ENCODE assay signal across 25 cellular contexts in the genomic region with DNA sequence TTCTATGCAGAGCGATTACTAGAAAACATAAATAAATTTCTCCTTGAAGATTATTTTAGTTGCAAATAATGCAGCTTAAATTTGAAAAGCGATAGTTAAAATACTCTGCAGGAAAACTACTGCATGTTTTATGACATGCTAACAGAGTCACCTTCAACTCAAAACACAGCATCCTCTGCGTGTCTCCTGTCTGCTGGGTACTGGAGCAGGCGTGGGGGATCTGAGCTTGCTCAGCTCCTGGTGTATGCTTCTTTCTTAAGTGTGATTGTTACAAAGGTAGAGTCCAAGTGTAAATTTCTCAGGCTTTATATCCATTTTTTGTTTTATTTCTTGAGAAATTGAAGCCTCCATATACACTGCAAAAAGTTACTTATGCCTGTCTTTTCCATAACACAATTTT.
"Had no signal": no experiment of that assay in that cellular context is flagged by ENCODE, and none has a peak within 500 bp of the region (broad histone marks: within the 10 kb centered on the region; RNA-seq: fewer than 3 reads in every experiment).

No MANE protein-coding gene starts in this region.

- H3K4me3 Mint-ChIP-seq: activated CD4-positive, alpha-beta memory T cell treated with anti-CD3 and anti-CD28 coated beads, Interleukin-2, amount 10 ng/mL, durations not matched to agents 7 days and 5 days; activated CD4-positive, alpha-beta T cell treated with anti-CD3 and anti-CD28 coated beads for 36 hours; activated naive CD4-positive, alpha-beta T cell treated with anti-CD3 and anti-CD28 coated beads, Interleukin-2, amount 10 ng/mL, durations not matched to agents 7 days and 5 days; activated naive CD8-positive, alpha-beta T cell treated with anti-CD3 and anti-CD28 coated beads for 36 hours; activated T-cell treated with anti-CD3 and anti-CD28 coated beads, Interleukin-2, amount 50 U/mL, for 72 hours; T-cell had no signal

- H3K27ac ChIP-seq: SK-N-MC had no signal

- H3K4me3 ChIP-seq: MG63, SK-N-MC had no signal

- H3K9me3 Mint-ChIP-seq: activated CD4-positive, alpha-beta memory T cell treated with anti-CD3 and anti-CD28 coated beads, Interleukin-2, amount 10 ng/mL, durations not matched to agents 7 days and 5 days; T-cell had no signal

- H3K27me3 Mint-ChIP-seq: activated CD4-positive, alpha-beta T cell treated with anti-CD3 and anti-CD28 coated beads for 36 hours; activated naive CD4-positive, alpha-beta T cell treated with anti-CD3 and anti-CD28 coated beads, Interleukin-2, amount 10 ng/mL, durations not matched to agents 7 days and 5 days; activated naive CD8-positive, alpha-beta T cell treated with anti-CD3 and anti-CD28 coated beads for 36 hours; T-cell had no signal

- H3K27me3 ChIP-seq: MG63 had no signal

- H3K9me3 ChIP-seq: MG63 had no signal

- ATAC-seq: activated CD4-positive, alpha-beta T cell treated with anti-CD3 and anti-CD28 coated beads for 36 hours; activated T-cell treated with anti-CD3 and anti-CD28 coated beads, Interleukin-2, amount 50 U/mL, for 72 hours; Panc1; Right ventricle myocardium inferior; T-cell had no signal

- H3K36me3 ChIP-seq: MG63 had no signal

- DNase-seq: activated CD4-positive, alpha-beta memory T cell treated with anti-CD3 and anti-CD28 coated beads, Interleukin-2, amount 10 ng/mL, durations not matched to agents 7 days and 5 days; activated CD4-positive, alpha-beta T cell treated with anti-CD3 and anti-CD28 coated beads for 36 hours; activated CD4-positive, alpha-beta T cell treated with anti-CD3 and anti-CD28 coated beads, Interleukin-2, amount 50 U/mL, for 1 hour; activated CD4-positive, CD25-positive, alpha-beta regulatory T cell; activated gamma-delta T cell treated with Interleukin-2 at 50 U/mL for 16 hours; activated naive CD4-positive, alpha-beta T cell treated with anti-CD3 and anti-CD28 coated beads, Interleukin-2, amount 10 ng/mL, durations not matched to agents 7 days and 5 days; activated naive CD8-positive, alpha-beta T cell treated with anti-CD3 and anti-CD28 coated beads for 36 hours; activated T-cell treated with anti-CD3 and anti-CD28 coated beads, Interleukin-2, amount 50 U/mL, for 72 hours; central memory CD4-positive, alpha-beta T cell; MV-4-11; NCI-H1092 treated with DMSO at 0.1 percent for 48 hours; NCI-H1417 treated with DMSO at 0.1 percent for 48 hours; NCI-H1694; NCI-H2029; NCI-H2107; NCI-H510A treated with DMSO at 0.1 percent for 48 hours; RPMI8226; T-cell; T-helper 2 cell; T1000 had no signal

- H3K27ac Mint-ChIP-seq: activated CD4-positive, alpha-beta memory T cell treated with anti-CD3 and anti-CD28 coated beads, Interleukin-2, amount 10 ng/mL, durations not matched to agents 7 days and 5 days; activated CD4-positive, alpha-beta T cell treated with anti-CD3 and anti-CD28 coated beads for 36 hours; activated naive CD4-positive, alpha-beta T cell treated with anti-CD3 and anti-CD28 coated beads, Interleukin-2, amount 10 ng/mL, durations not matched to agents 7 days and 5 days; activated T-helper 2 cell treated with anti-CD3 and anti-CD28 coated beads, Interferon-gamma antibody, Interleukin-2, Interleukin-4, amounts not matched to agents 10 μg/mL and 5 μg/mL and 100 μg/mL, durations not matched to agents 14 hours and 24 hours and 36 hours; T-cell had no signal

- H3K36me3 Mint-ChIP-seq: activated naive CD4-positive, alpha-beta T cell treated with anti-CD3 and anti-CD28 coated beads, Interleukin-2, amount 10 ng/mL, durations not matched to agents 7 days and 5 days; T-cell had no signal
